17 cellular contexts compared by ENCODE assay signal in the genomic region with DNA sequence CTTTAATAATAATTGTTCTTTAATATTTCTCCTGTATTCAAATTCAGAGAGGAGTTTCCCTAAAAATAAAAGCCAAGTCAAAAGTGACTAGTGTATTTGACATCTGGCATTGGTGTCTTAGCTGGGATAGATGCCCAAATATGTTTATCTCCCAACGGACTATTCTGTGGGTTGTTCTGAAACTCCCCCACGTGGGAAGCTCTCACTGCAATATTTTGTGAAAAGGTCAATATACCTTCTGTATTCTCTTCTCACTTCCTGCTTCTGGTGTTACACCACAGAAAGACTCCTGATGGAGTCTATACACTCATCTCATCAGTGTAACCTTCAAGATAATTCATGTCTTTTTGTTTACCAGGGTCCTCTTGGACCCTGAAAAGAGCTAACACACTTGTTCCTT.
DNase-seq lines count a peak whose midpoint lies in the region; ATAC-seq lines count a peak whose summit lies in the region.
"Had no signal": no experiment of that assay in that cellular context is flagged by ENCODE, and none has a peak within 500 bp of the region (broad histone marks: within the 10 kb centered on the region; RNA-seq: fewer than 3 reads in every experiment).

No MANE protein-coding gene starts in this region.

- peak; percentile 77 for ATAC-seq in HG02884 (IDR thresholded peaks at IDR 0.05; ENCODE audit: unreplicated experiment)
- peak; percentile 68 for ATAC-seq in HG03460 (IDR thresholded peaks at IDR 0.05; ENCODE audit: unreplicated experiment)
- ATAC-seq: natural killer cell; stimulated activated memory B cell treated with anti-CD40 and anti-IgM and Interleukin-4, amounts not matched to agents 10 μg/mL and 1 μg/mL and 100 μg/mL, for 72 hours had no signal

- H3K27ac ChIP-seq in caudate nucleus (ENCODE audit: low read depth, low read length): no peak overlapping the region
- H3K27ac ChIP-seq: 22Rv1, psoas muscle, RWPE1 had no signal

- DNase-seq in NOMO-1 treated with DMSO at 0.1 percent for 48 hours (lab: John Stamatoyannopoulos, UW; ENCODE audit: unreplicated experiment) (peak; percentile 8), NOMO-1 treated with dmso at 0.1 percent for 144 hours (lab: John Stamatoyannopoulos, UW; ENCODE audit: unreplicated experiment) (no peak), fibroblast of peridontal ligament (ENCODE audit: extremely low read depth) (peak; percentile 58), caudate nucleus (lab: John Stamatoyannopoulos, UW) (no peak), NK-92 (lab: John Stamatoyannopoulos, UW; ENCODE audit: unreplicated experiment) (no peak), NCI-H82 treated with DMSO at 0.1 percent for 48 hours (lab: John Stamatoyannopoulos, UW; ENCODE audit: unreplicated experiment) (no peak)
- DNase-seq: activated CD4-positive, CD25-positive, alpha-beta regulatory T cell treated with anti-CD3 and anti-CD28 coated beads, Interleukin-2, amount 50 U/mL, for 72 hours; C1 segment of cervical spinal cord; cortex of kidney; natural killer cell; NCI-H187 treated with DMSO at 0.1 percent for 48 hours; psoas muscle had no signal

Comparison
In these comparisons a context has a peak if more than half of its experiments do, and no peak if none do; other contexts are left out.
1. DNase-seq: peak in NOMO-1 treated with DMSO at 0.1 percent for 48 hours (single experiment) and fibroblast of peridontal ligament (single experiment); none in NOMO-1 treated with dmso at 0.1 percent for 144 hours (single experiment), caudate nucleus (0 of 61), NK-92 (single experiment) and NCI-H82 treated with DMSO at 0.1 percent for 48 hours (single experiment).